ENCODE assay signal across 28 cellular contexts in genomic region chr18:26367425-26367824, GRCh38.
"Had no signal": no experiment of that assay in that cellular context is flagged by ENCODE, and none has a peak within 500 bp of the region (broad histone marks: within the 10 kb centered on the region; RNA-seq: fewer than 3 reads in every experiment).

No MANE protein-coding gene starts in this region.

- H3K9me3 Mint-ChIP-seq: stimulated activated effector memory CD8-positive, alpha-beta T cell treated with anti-CD3 and anti-CD28 coated beads, Interleukin-12 subunit alpha, Interleukin-12 subunit beta, amount 100 ng/mL, for 72 hours; stimulated activated memory B cell treated with anti-CD40 and anti-IgM and Interleukin-4, amounts not matched to agents 10 μg/mL and 1 μg/mL and 100 μg/mL, for 72 hours; stimulated activated naive CD8-positive, alpha-beta T cell treated with anti-CD3 and anti-CD28 coated beads, Interleukin-15, amount 100 ng/mL, for 72 hours; stimulated activated naive CD8-positive, alpha-beta T cell treated with anti-CD3 and anti-CD28 coated beads, Interleukin-15, Interleukin-2, amounts not matched to agents 100 ng/mL and 50 ng/mL, for 24 hours had no signal

- H3K27ac ChIP-seq: stomach, suprapubic skin, testis, thoracic aorta, thyroid gland, tibial artery, tibial nerve, transverse colon, upper lobe of left lung, upper lobe of right lung, uterus, vagina had no signal

- ATAC-seq: stimulated activated effector memory CD8-positive, alpha-beta T cell treated with anti-CD3 and anti-CD28 coated beads, Interleukin-12 subunit alpha, Interleukin-12 subunit beta, amount 100 ng/mL, for 72 hours; stimulated activated memory B cell treated with anti-CD40 and anti-IgM and Interleukin-4, amounts not matched to agents 10 μg/mL and 1 μg/mL and 100 μg/mL, for 72 hours; stimulated activated naive B cell treated with anti-CD40 and anti-IgM and Interleukin-4, amounts not matched to agents 10 μg/mL and 1 μg/mL and 100 μg/mL, for 72 hours; stimulated activated naive CD8-positive, alpha-beta T cell treated with anti-CD3 and anti-CD28 coated beads, Interleukin-15, amount 100 ng/mL, for 72 hours; stimulated activated naive CD8-positive, alpha-beta T cell treated with anti-CD3 and anti-CD28 coated beads, Interleukin-15, Interleukin-2, amounts not matched to agents 100 U/mL and 50 U/mL, for 24 hours; upper lobe of right lung had no signal

- H3K27me3 ChIP-seq: stomach, suprapubic skin, testis, thyroid gland, tibial artery, tibial nerve, transverse colon, upper lobe of left lung, upper lobe of right lung, uterus, vagina had no signal

- H3K4me1 ChIP-seq: stomach, suprapubic skin, testis, thyroid gland, tibial artery, tibial nerve, transverse colon, upper lobe of left lung, upper lobe of right lung, uterus, vagina had no signal

- H3K4me1 Mint-ChIP-seq: stimulated activated effector memory CD8-positive, alpha-beta T cell treated with anti-CD3 and anti-CD28 coated beads, Interleukin-12 subunit alpha, Interleukin-12 subunit beta, amount 100 ng/mL, for 72 hours; stimulated activated memory B cell treated with anti-CD40 and anti-IgM and Interleukin-4, amounts not matched to agents 10 μg/mL and 1 μg/mL and 100 μg/mL, for 72 hours; stimulated activated naive B cell treated with anti-CD40 and anti-IgM and Interleukin-4, amounts not matched to agents 10 μg/mL and 1 μg/mL and 100 μg/mL, for 72 hours; stimulated activated naive CD8-positive, alpha-beta T cell treated with anti-CD3 and anti-CD28 coated beads, Interleukin-15, amount 100 ng/mL, for 72 hours had no signal

- H3K36me3 ChIP-seq: stomach, suprapubic skin, thoracic aorta, thyroid gland, transverse colon, upper lobe of left lung, upper lobe of right lung, uterus, vagina had no signal

- H3K4me3 Mint-ChIP-seq: stimulated activated effector memory CD8-positive, alpha-beta T cell treated with anti-CD3 and anti-CD28 coated beads, Interleukin-12 subunit alpha, Interleukin-12 subunit beta, amount 100 ng/mL, for 72 hours; stimulated activated memory B cell treated with anti-CD40 and anti-IgM and Interleukin-4, amounts not matched to agents 10 μg/mL and 1 μg/mL and 100 μg/mL, for 72 hours; stimulated activated naive B cell treated with anti-CD40 and anti-IgM and Interleukin-4, amounts not matched to agents 10 μg/mL and 1 μg/mL and 100 μg/mL, for 72 hours; stimulated activated naive CD8-positive, alpha-beta T cell treated with anti-CD3 and anti-CD28 coated beads, Interleukin-15, amount 100 ng/mL, for 72 hours; stimulated activated naive CD8-positive, alpha-beta T cell treated with anti-CD3 and anti-CD28 coated beads, Interleukin-15, Interleukin-2, amounts not matched to agents 100 ng/mL and 50 ng/mL, for 24 hours; type B pancreatic cell had no signal

- H3K27me3 Mint-ChIP-seq: stimulated activated memory B cell treated with anti-CD40 and anti-IgM and Interleukin-4, amounts not matched to agents 10 μg/mL and 1 μg/mL and 100 μg/mL, for 72 hours; stimulated activated naive B cell treated with anti-CD40 and anti-IgM and Interleukin-4, amounts not matched to agents 10 μg/mL and 1 μg/mL and 100 μg/mL, for 72 hours; stimulated activated naive CD8-positive, alpha-beta T cell treated with anti-CD3 and anti-CD28 coated beads, Interleukin-15, amount 100 ng/mL, for 72 hours; stimulated activated naive CD8-positive, alpha-beta T cell treated with anti-CD3 and anti-CD28 coated beads, Interleukin-15, Interleukin-2, amounts not matched to agents 100 ng/mL and 50 ng/mL, for 24 hours; type B pancreatic cell had no signal

- H3K36me3 Mint-ChIP-seq: stimulated activated effector memory CD8-positive, alpha-beta T cell treated with anti-CD3 and anti-CD28 coated beads, Interleukin-12 subunit alpha, Interleukin-12 subunit beta, amount 100 ng/mL, for 72 hours had no signal

- H3K9me3 ChIP-seq: stomach, suprapubic skin, testis, thoracic aorta, thyroid gland, tibial artery, tibial nerve, transverse colon, upper lobe of left lung, upper lobe of right lung, uterus, vagina had no signal

- H3K4me3 ChIP-seq: stomach, suprapubic skin, testis, thoracic aorta, thyroid gland, tibial artery, tibial nerve, transverse colon, upper lobe of left lung, upper lobe of right lung, uterus, vagina had no signal

- H3K27ac Mint-ChIP-seq: stimulated activated effector memory CD8-positive, alpha-beta T cell treated with anti-CD3 and anti-CD28 coated beads, Interleukin-12 subunit alpha, Interleukin-12 subunit beta, amount 100 ng/mL, for 72 hours; stimulated activated memory B cell treated with anti-CD40 and anti-IgM and Interleukin-4, amounts not matched to agents 10 μg/mL and 1 μg/mL and 100 μg/mL, for 72 hours; stimulated activated naive B cell treated with anti-CD40 and anti-IgM and Interleukin-4, amounts not matched to agents 10 μg/mL and 1 μg/mL and 100 μg/mL, for 72 hours; stimulated activated naive CD8-positive, alpha-beta T cell treated with anti-CD3 and anti-CD28 coated beads, Interleukin-15, amount 100 ng/mL, for 72 hours; stimulated activated naive CD8-positive, alpha-beta T cell treated with anti-CD3 and anti-CD28 coated beads, Interleukin-15, Interleukin-2, amounts not matched to agents 100 ng/mL and 50 ng/mL, for 24 hours; type B pancreatic cell had no signal

- DNase-seq: stimulated activated CD4-positive, alpha-beta T cell treated with anti-CD3 and anti-CD28 coated beads, Interleukin-2, amount 100 ng/mL, for 48 hours; stimulated activated CD4-positive, alpha-beta T cell treated with anti-CD3 and anti-CD28 coated beads, Interleukin-4, amount 100 ng/mL, for 1 hour; stimulated activated CD4-positive, alpha-beta T cell treated with anti-CD3 and anti-CD28 coated beads, Interleukin-4, amount 100 ng/mL, for 24 hours; stimulated activated CD4-positive, alpha-beta T cell treated with anti-CD3 and anti-CD28 coated beads, Interleukin-4, amount 100 ng/mL, for 4 hours; stimulated activated CD8-positive, alpha-beta memory T cell treated with anti-CD3 and anti-CD28 coated beads, Interleukin-4, amount 100 ng/mL, for 48 hours; stimulated activated naive B cell treated with anti-CD40 and anti-IgM and Interleukin-4, amounts not matched to agents 10 μg/mL and 1 μg/mL and 100 μg/mL, for 72 hours; stimulated activated naive CD4-positive, alpha-beta T cell; stimulated activated naive CD4-positive, alpha-beta T cell treated with Interleukin-2 at 50 U/mL for 16 hours; stimulated activated naive CD8-positive, alpha-beta T cell treated with anti-CD3 and anti-CD28 coated beads, Interleukin-15, amount 100 ng/mL, for 72 hours; stimulated activated naive CD8-positive, alpha-beta T cell treated with anti-CD3 and anti-CD28 coated beads, Interleukin-15, Interleukin-2, amounts not matched to agents 100 U/mL and 50 U/mL, for 24 hours; stomach; substantia nigra; testis; thyroid gland; tibial artery; transverse colon; trophoblast cell; upper lobe of left lung; upper lobe of right lung; uterus had no signal
